In the genomic region with DNA sequence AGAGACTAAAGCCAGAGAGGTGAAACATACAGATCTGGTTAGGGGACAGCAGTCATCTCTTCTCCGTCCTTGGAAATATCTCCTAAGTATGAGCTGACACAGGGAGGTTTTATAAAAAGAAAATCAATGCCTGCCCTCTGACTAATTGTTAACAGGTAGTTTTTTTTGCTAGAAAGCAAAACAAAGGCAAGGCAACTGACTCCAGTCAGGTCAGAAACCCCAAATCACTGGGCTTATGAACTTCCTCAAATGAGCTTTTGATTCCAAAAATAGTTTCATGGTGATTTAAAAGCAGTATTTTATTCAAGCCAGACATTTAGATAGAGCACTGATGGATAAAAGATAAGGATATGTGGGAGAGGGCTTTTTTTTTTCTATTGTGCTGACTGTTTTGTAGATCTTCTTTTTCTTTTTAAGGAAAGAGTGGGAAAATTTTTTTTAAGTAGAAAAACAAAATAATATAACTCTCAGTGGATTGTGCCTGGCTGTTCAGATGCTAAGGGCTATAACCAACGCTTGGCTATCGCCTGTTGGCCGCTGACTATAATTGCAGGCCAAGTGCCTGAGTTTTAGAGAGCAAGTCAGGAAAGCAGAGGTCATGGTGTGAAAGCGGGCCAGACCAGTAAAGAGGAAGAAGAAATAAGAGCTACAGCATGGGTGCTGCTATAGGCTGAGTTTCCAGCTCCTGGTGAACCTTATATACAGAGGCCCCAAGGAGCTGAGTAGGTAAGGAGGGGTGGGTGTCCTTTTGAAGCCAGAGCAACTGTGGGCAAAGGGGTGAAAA, we compare ENCODE assay signal across 1 cellular context.
TF ChIP-seq lines count a peak whose summit lies in the region.

No MANE protein-coding gene starts in this region.

TF ChIP-seq in GM12878, 131 proteins besides CTCF, POLR2A, EP300 and RAD21 (continues in another document):
- TF ChIP-seq IKZF1 (conservative IDR thresholded peaks at IDR 0.05) (no peak; the same call in 1 of the 2 replicates), POLR2AphosphoS5 (IDR thresholded peaks at IDR 0.05; ENCODE audit: low read length) (no peak), ATF7 (IDR thresholded peaks at IDR 0.05; ENCODE audit: low read depth) (peak; percentile 49; the same call in 1 of the 2 replicates), RFX5 (IDR thresholded peaks at IDR 0.05; ENCODE audit: low read depth, low read length) (no peak; the same call in 1 of the 2 replicates), MTA3 (IDR thresholded peaks at IDR 0.05; ENCODE audit: borderline replicate concordance, low read length) (no peak), BCL11A (IDR thresholded peaks at IDR 0.05; ENCODE audit: low read depth, low read length) (peak; percentile 5; the same call in 1 of the 2 replicates), PAX5 (IDR thresholded peaks at IDR 0.05; ENCODE audit: borderline replicate concordance, low read depth, low read length) (no peak), JUNB (IDR thresholded peaks at IDR 0.05) (peak; percentile 28; the same call in 1 of the 2 replicates), IKZF2 (IDR thresholded peaks at IDR 0.05) (peak; percentile 32 to 38; a peak in 2 of 4 replicates), BMI1 (IDR thresholded peaks at IDR 0.05; ENCODE audit: borderline replicate concordance) (no peak), SPI1 (IDR thresholded peaks at IDR 0.05; ENCODE audit: borderline replicate concordance, insufficient read depth, low read depth, low read length) (peak; percentile 25; the same call in 1 of the 2 replicates), FOXK2 (IDR thresholded peaks at IDR 0.05) (no peak), GABPA (IDR thresholded peaks at IDR 0.05; ENCODE audit: low read depth) (no peak), ZNF384 (IDR thresholded peaks at IDR 0.05; ENCODE audit: borderline replicate concordance, low read depth, low read length) (peak; percentile 44), NBN (IDR thresholded peaks at IDR 0.05) (no peak), MLLT1 (IDR thresholded peaks at IDR 0.05) (no peak; the same call in 1 of the 2 replicates), IRF4 (IDR thresholded peaks at IDR 0.05; ENCODE audit: low read depth, low read length) (no peak), SMAD5 (IDR thresholded peaks at IDR 0.05; ENCODE audit: low read depth) (no peak), MXI1 (IDR thresholded peaks at IDR 0.05; ENCODE audit: low read depth, low read length) (no peak), FOS (IDR thresholded peaks at IDR 0.05; ENCODE audit: borderline replicate concordance, extremely low read depth, insufficient read length) (no peak), KLF5 (IDR thresholded peaks at IDR 0.05; ENCODE audit: partially characterized antibody) (no peak), HDGF (IDR thresholded peaks at IDR 0.05) (no peak), PML (IDR thresholded peaks at IDR 0.05; ENCODE audit: low read length) (no peak), TBL1XR1 (IDR thresholded peaks at IDR 0.05; ENCODE audit: low read depth, low read length) (no peak), RBBP5 (conservative IDR thresholded peaks at IDR 0.05) (no peak), LARP7 (IDR thresholded peaks at IDR 0.05) (no peak), KAT2A (conservative IDR thresholded peaks at IDR 0.05; ENCODE audit: control insufficient read depth, low read depth, low read length) (no peak), ZNF622 (IDR thresholded peaks at IDR 0.05) (no peak), GATAD2B (conservative IDR thresholded peaks at IDR 0.05; ENCODE audit: low read depth) (no peak), MEF2B (IDR thresholded peaks at IDR 0.05; ENCODE audit: partially characterized antibody, poor library complexity, severe bottlenecking) (peak; percentile 88), ZNF24 (IDR thresholded peaks at IDR 0.05) (no peak), CREM (IDR thresholded peaks at IDR 0.05; ENCODE audit: low read depth) (no peak), CREB1 (IDR thresholded peaks at IDR 0.05; ENCODE audit: low read depth) (no peak), ZSCAN29 (IDR thresholded peaks at IDR 0.05) (no peak), CHD2 (IDR thresholded peaks at IDR 0.05; ENCODE audit: borderline replicate concordance, low read depth, low read length) (no peak), RUNX3 (IDR thresholded peaks at IDR 0.05; ENCODE audit: low read length) (0 out of 2 replicates have a peak, but pooled peaks have one; percentile 31), FOXM1 (IDR thresholded peaks at IDR 0.05; ENCODE audit: low read depth, low read length) (no peak), NR2C1 (IDR thresholded peaks at IDR 0.05) (no peak), RELB (IDR thresholded peaks at IDR 0.05; ENCODE audit: low read depth) (no peak), CBX3 (IDR thresholded peaks at IDR 0.05; ENCODE audit: borderline replicate concordance, low read depth) (no peak), MTA2 (IDR thresholded peaks at IDR 0.05; ENCODE audit: low read depth) (peak; percentile 31; the same call in 1 of the 2 replicates), SRF (IDR thresholded peaks at IDR 0.05; ENCODE audit: low read depth in 2 of 2, low read length in 2 of 2) (no peak), ZBTB33 (IDR thresholded peaks at IDR 0.05) (no peak)
- TF ChIP-seq, protein P1, sequence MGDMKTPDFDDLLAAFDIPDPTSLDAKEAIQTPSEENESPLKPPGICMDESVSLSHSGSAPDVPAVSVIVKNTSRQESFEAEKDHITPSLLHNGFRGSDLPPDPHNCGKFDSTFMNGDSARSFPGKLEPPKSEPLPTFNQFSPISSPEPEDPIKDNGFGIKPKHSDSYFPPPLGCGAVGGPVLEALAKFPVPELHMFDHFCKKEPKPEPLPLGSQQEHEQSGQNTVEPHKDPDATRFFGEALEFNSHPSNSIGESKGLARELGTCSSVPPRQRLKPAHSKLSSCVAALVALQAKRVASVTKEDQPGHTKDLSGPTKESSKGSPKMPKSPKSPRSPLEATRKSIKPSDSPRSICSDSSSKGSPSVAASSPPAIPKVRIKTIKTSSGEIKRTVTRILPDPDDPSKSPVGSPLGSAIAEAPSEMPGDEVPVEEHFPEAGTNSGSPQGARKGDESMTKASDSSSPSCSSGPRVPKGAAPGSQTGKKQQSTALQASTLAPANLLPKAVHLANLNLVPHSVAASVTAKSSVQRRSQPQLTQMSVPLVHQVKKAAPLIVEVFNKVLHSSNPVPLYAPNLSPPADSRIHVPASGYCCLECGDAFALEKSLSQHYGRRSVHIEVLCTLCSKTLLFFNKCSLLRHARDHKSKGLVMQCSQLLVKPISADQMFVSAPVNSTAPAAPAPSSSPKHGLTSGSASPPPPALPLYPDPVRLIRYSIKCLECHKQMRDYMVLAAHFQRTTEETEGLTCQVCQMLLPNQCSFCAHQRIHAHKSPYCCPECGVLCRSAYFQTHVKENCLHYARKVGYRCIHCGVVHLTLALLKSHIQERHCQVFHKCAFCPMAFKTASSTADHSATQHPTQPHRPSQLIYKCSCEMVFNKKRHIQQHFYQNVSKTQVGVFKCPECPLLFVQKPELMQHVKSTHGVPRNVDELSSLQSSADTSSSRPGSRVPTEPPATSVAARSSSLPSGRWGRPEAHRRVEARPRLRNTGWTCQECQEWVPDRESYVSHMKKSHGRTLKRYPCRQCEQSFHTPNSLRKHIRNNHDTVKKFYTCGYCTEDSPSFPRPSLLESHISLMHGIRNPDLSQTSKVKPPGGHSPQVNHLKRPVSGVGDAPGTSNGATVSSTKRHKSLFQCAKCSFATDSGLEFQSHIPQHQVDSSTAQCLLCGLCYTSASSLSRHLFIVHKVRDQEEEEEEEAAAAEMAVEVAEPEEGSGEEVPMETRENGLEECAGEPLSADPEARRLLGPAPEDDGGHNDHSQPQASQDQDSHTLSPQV (IDR thresholded peaks at IDR 0.05): no peak
- TF ChIP-seq, protein P2, sequence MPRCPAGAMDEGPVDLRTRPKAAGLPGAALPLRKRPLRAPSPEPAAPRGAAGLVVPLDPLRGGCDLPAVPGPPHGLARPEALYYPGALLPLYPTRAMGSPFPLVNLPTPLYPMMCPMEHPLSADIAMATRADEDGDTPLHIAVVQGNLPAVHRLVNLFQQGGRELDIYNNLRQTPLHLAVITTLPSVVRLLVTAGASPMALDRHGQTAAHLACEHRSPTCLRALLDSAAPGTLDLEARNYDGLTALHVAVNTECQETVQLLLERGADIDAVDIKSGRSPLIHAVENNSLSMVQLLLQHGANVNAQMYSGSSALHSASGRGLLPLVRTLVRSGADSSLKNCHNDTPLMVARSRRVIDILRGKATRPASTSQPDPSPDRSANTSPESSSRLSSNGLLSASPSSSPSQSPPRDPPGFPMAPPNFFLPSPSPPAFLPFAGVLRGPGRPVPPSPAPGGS (IDR thresholded peaks at IDR 0.05; ENCODE audit: borderline replicate concordance, insufficient read depth, low read depth, low read length, poor library complexity, severe bottlenecking): no peak
- TF ChIP-seq, protein P3, sequence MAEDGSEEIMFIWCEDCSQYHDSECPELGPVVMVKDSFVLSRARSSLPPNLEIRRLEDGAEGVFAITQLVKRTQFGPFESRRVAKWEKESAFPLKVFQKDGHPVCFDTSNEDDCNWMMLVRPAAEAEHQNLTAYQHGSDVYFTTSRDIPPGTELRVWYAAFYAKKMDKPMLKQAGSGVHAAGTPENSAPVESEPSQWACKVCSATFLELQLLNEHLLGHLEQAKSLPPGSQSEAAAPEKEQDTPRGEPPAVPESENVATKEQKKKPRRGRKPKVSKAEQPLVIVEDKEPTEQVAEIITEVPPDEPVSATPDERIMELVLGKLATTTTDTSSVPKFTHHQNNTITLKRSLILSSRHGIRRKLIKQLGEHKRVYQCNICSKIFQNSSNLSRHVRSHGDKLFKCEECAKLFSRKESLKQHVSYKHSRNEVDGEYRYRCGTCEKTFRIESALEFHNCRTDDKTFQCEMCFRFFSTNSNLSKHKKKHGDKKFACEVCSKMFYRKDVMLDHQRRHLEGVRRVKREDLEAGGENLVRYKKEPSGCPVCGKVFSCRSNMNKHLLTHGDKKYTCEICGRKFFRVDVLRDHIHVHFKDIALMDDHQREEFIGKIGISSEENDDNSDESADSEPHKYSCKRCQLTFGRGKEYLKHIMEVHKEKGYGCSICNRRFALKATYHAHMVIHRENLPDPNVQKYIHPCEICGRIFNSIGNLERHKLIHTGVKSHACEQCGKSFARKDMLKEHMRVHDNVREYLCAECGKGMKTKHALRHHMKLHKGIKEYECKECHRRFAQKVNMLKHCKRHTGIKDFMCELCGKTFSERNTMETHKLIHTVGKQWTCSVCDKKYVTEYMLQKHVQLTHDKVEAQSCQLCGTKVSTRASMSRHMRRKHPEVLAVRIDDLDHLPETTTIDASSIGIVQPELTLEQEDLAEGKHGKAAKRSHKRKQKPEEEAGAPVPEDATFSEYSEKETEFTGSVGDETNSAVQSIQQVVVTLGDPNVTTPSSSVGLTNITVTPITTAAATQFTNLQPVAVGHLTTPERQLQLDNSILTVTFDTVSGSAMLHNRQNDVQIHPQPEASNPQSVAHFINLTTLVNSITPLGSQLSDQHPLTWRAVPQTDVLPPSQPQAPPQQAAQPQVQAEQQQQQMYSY (CRISPR knock-in tag; IDR thresholded peaks at IDR 0.05): no peak
- TF ChIP-seq, protein P4, sequence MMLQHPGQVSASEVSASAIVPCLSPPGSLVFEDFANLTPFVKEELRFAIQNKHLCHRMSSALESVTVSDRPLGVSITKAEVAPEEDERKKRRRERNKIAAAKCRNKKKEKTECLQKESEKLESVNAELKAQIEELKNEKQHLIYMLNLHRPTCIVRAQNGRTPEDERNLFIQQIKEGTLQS (IDR thresholded peaks at IDR 0.05; ENCODE audit: borderline replicate concordance, extremely low read depth, low read depth, low read length): no peak
